In genomic region chr18:57437782-57438668, GRCh38 we compare ENCODE assay signal across 8 cellular contexts. TPM values are rescaled to one million over a fixed set of nuclear protein-coding genes. Genes with fewer than 3 reads are reported as not detected.
DNase-seq lines count a peak whose midpoint lies in the region; ATAC-seq and TF ChIP-seq lines count a peak whose summit lies in the region.

No MANE protein-coding gene starts in this region.

- DNase-seq in ELF-1 (ENCODE audit: low read depth, low spot score), result peak; percentile 92
- peak; percentile 92 for DNase-seq in NCI-H345 (lab: John Stamatoyannopoulos, UW)
- peak; percentile 55 for DNase-seq in activated T-cell treated with anti-CD3 and anti-CD28 coated beads for 24 hours (ENCODE audit: low read depth)
- peak; percentile 20 for DNase-seq in foreskin melanocyte
- DNase-seq in prostate gland (ENCODE audit: low spot score), result no peak
- no peak for DNase-seq in OCI-M2 (lab: John Stamatoyannopoulos, UW; ENCODE audit: unreplicated experiment)

- no peaks in the 10 kb centered on the region for H3K9me3 ChIP-seq in prostate gland

- intact Hi-C loops in prostate gland (cut with DNase I), result no loop called here

- no peak for TF ChIP-seq POLR2A in prostate gland (IDR thresholded peaks at IDR 0.05)

- TF ChIP-seq CTCF in prostate gland (IDR thresholded peaks at IDR 0.05), result peak in 3 of 4 experiments; percentile 8 to 37 (median 27)

- H3K27ac ChIP-seq in prostate gland, result no peak overlapping the region

- no peaks in the 10 kb centered on the region for H3K36me3 ChIP-seq in prostate gland

- H3K27me3 ChIP-seq in prostate gland (replicated peaks; ENCODE audit: insufficient read depth), result peaks cover 64% of the 10 kb centered on the region

- peaks cover 4% of the 10 kb centered on the region for H3K4me1 ChIP-seq in prostate gland (replicated peaks)

- no peak overlapping the region for H3K4me3 ChIP-seq in prostate gland

- ATAC-seq in HG02763 (IDR thresholded peaks at IDR 0.05; ENCODE audit: unreplicated experiment) (peak; percentile 46), GM21515 (IDR thresholded peaks at IDR 0.05; ENCODE audit: unreplicated experiment) (no peak)

- WGBS in prostate gland, result 2% methylated on average over 71 of the region's 71 CpGs

RNA-seq across cellular contexts. Expression of gene ONECUT2, which starts 2.9 kb away (rescaled TPM):
- total RNA-seq in prostate gland, result under 1 TPM; 0.09 to 0.45 TPM

Comparison
In these comparisons a context has a peak if more than half of its experiments do, and no peak if none do; other contexts are left out.
1. DNase-seq: peak in ELF-1 (single experiment), NCI-H345 (single experiment), activated T-cell treated with anti-CD3 and anti-CD28 coated beads for 24 hours (single experiment) and foreskin melanocyte (single experiment); none in prostate gland (single experiment) and OCI-M2 (single experiment).